ENCODE assay signal across 8 cellular contexts in genomic region chr1:54413295-54413694, GRCh38. TPM values are rescaled to one million over a fixed set of nuclear protein-coding genes. Genes with fewer than 3 reads are reported as not detected.
DNase-seq lines count a peak whose midpoint lies in the region; ATAC-seq, FAIRE-seq and TF ChIP-seq lines count a peak whose summit lies in the region.

No MANE protein-coding gene starts in this region.

- no peak overlapping the region for H3K4me2 ChIP-seq in H1 (ENCODE audit: insufficient read depth in 1 of 2, low read depth in 2 of 2, low read length in 2 of 2)
- no peak overlapping the region for H3K4me2 ChIP-seq in trophoblast cell (ENCODE audit: low read length)

- TF ChIP-seq EP300 in H1 (IDR thresholded peaks at IDR 0.05; ENCODE audit: borderline replicate concordance in 1 of 2, low read depth in 2 of 2, low read length in 2 of 2) = no peak

- H3K36me3 Mint-ChIP-seq in naive thymus-derived CD4-positive, alpha-beta T cell = peaks cover 0 to 7% (median 0%) of the 10 kb centered on the region in 5 donors

- intact Hi-C loops in naive thymus-derived CD4-positive, alpha-beta T cell (cut with micrococcal nuclease) = loop anchor here in 1 of 2 donors (5.0 kb wide), 1 partner anchor 44 kb away; no protein-coding TSS in a partner anchor

- no peak overlapping the region for H2BK20ac ChIP-seq in H1 (ENCODE audit: low read length)

- H4K12ac ChIP-seq in trophoblast cell (ENCODE audit: low read depth, low read length) = no peak overlapping the region

- H3K14ac ChIP-seq in H1 (ENCODE audit: insufficient read length) = no peak overlapping the region
- H3K14ac ChIP-seq in trophoblast cell (ENCODE audit: low read length) = no peak overlapping the region

- TF ChIP-seq CTCF in H1 (IDR thresholded peaks at IDR 0.05; ENCODE audit: control extremely low read depth in 1 of 3, insufficient read depth in 1 of 3, low read depth in 1 of 3, low read length in 3 of 3) = no peak

- H3K4me3 ChIP-seq in H1 (ENCODE audit: extremely low read depth in 1 of 4, insufficient read depth in 2 of 4, low read depth in 3 of 4, low read length in 4 of 4) (no peak overlapping the region), trophoblast cell (ENCODE audit: low read depth, low read length) (no peak overlapping the region)
- no peak overlapping the region for H3K4me3 ChIP-seq in naive thymus-derived CD4-positive, alpha-beta T cell (ENCODE audit: low read length)

- peak overlapping the region; percentile 58 to 84 (median 72) for H3K4me3 Mint-ChIP-seq in naive thymus-derived CD4-positive, alpha-beta T cell

- POLR2A ChIA-PET in H1 (lab: Charles Lee; ENCODE audit: partially characterized antibody) = interaction anchor here (0.9 to 1.3 kb wide), 4 partner anchors 43 to 62 kb away, joined by 3 to 4 read pairs (median 4); no protein-coding TSS in a partner anchor
- POLR2A ChIA-PET in naive thymus-derived CD4-positive, alpha-beta T cell (lab: Charles Lee) = interaction anchor here (0.6 to 1.8 kb wide), 4 partner anchors 39 to 74 kb away, joined by 3 to 9 read pairs (median 5); no protein-coding TSS in a partner anchor

- H2AK5ac ChIP-seq in H1 (ENCODE audit: low read depth, low read length) (peak overlapping the region; percentile 4; the same call in 1 of the 2 replicates), trophoblast cell (ENCODE audit: low read length) (no peak overlapping the region)

- peak; percentile 44 for ATAC-seq in naive thymus-derived CD4-positive, alpha-beta T cell
- ATAC-seq in HG03045 (IDR thresholded peaks at IDR 0.05; ENCODE audit: unreplicated experiment) (no peak), GM19328 (IDR thresholded peaks at IDR 0.05; ENCODE audit: unreplicated experiment) (no peak)

- H3K9me3 ChIP-seq in H1 (ENCODE audit: insufficient read depth in 2 of 2, low read depth in 1 of 2, low read length in 1 of 2) = no peaks in the 10 kb centered on the region
- no peaks in the 10 kb centered on the region for H3K9me3 ChIP-seq in naive thymus-derived CD4-positive, alpha-beta T cell (ENCODE audit: control insufficient read depth in 2 of 3, low read length in 3 of 3)
- peaks cover 3% of the 10 kb centered on the region for H3K9me3 ChIP-seq in trophoblast cell (ENCODE audit: insufficient read depth, low read depth, low read length)

- H3K27ac ChIP-seq in H1 (ENCODE audit: low read depth, low read length) (no peak overlapping the region), trophoblast cell (ENCODE audit: low read depth, low read length) (no peak overlapping the region)
- no peak overlapping the region for H3K27ac ChIP-seq in naive thymus-derived CD4-positive, alpha-beta T cell (ENCODE audit: low read depth, low read length)

- 100% methylated on average over 2 of the region's 2 CpGs; no CpG with 5 or more reads in 1 of the 2 experiments for WGBS in H1 (ENCODE audit: extremely low coverage in 1 of 2, insufficient coverage in 1 of 2, insufficient read length in 1 of 2, insufficient replicate concordance in 2 of 2, low coverage in 1 of 2, low lambda C conversion rate in 2 of 2, missing lambda C conversion rate in 1 of 2), 2 experiments
- WGBS in trophoblast cell (ENCODE audit: extremely low coverage, insufficient coverage, insufficient read length) = no CpG with 5 or more reads among the region's 2 CpGs

- H4K8ac ChIP-seq in H1 (ENCODE audit: extremely low read depth, insufficient read depth, low read length) (no peak overlapping the region), trophoblast cell (ENCODE audit: low read depth, low read length) (no peak overlapping the region)

- H2BK15ac ChIP-seq in H1 (ENCODE audit: low read length) = 0 out of 2 replicates have a peak overlapping the region, but pooled peaks have one; percentile 76

- H3K4me1 ChIP-seq in H1 (replicated peaks in 1 of 4; ENCODE audit: control insufficient read depth in 3 of 4, insufficient read depth in 4 of 4, low read length in 3 of 4) (peaks cover 2 to 17% (median 8%) of the 10 kb centered on the region in 4 experiments; a peak in 6 of 7 replicates), trophoblast cell (ENCODE audit: control insufficient read depth in 1 of 2, insufficient read depth in 2 of 2, low read length in 2 of 2) (peaks cover 20 to 24% of the 10 kb centered on the region in 2 experiments)
- peaks cover 22 to 30% of the 10 kb centered on the region in 2 donors for H3K4me1 ChIP-seq in naive thymus-derived CD4-positive, alpha-beta T cell (ENCODE audit: control insufficient read depth in 2 of 2, insufficient read depth in 2 of 2, low read length in 2 of 2)

- H3K4ac ChIP-seq in H1 (replicated peaks; ENCODE audit: insufficient read length, low read depth, low read length) = no peak overlapping the region
- no peak overlapping the region for H3K4ac ChIP-seq in trophoblast cell (ENCODE audit: low read depth, low read length)

- H4K5ac ChIP-seq in H1 (ENCODE audit: insufficient read length, low read depth, low read length) = no peak overlapping the region

- H3K56ac ChIP-seq in H1 (replicated peaks; ENCODE audit: insufficient read length, low read depth, low read length) = no peak overlapping the region

- H3K9me3 Mint-ChIP-seq in naive thymus-derived CD4-positive, alpha-beta T cell = peaks cover 0 to 3% (median 0%) of the 10 kb centered on the region in 11 donors

- H2BK12ac ChIP-seq in H1 (ENCODE audit: low read depth, low read length) (peak overlapping the region; percentile 65; the same call in 1 of the 2 replicates), trophoblast cell (ENCODE audit: low read length) (no peak overlapping the region)

- H3K27me3 ChIP-seq in H1 (replicated peaks in 1 of 4; ENCODE audit: control insufficient read depth in 3 of 4, extremely low read depth in 1 of 4, insufficient read depth in 3 of 4, low read length in 3 of 4) (peaks cover 0 to 6% (median 0%) of the 10 kb centered on the region in 4 experiments; a peak in 4 of 7 replicates), trophoblast cell (ENCODE audit: insufficient read depth, low read length) (no peaks in the 10 kb centered on the region)
- no peaks in the 10 kb centered on the region for H3K27me3 ChIP-seq in naive thymus-derived CD4-positive, alpha-beta T cell (ENCODE audit: control insufficient read depth in 2 of 2, insufficient read depth in 2 of 2, low read length in 2 of 2)

- no peaks in the 10 kb centered on the region for H3K23me2 ChIP-seq in H1 (ENCODE audit: low read depth, low read length)

- H3K27me3 Mint-ChIP-seq in naive thymus-derived CD4-positive, alpha-beta T cell = peaks cover 0 to 14% (median 0%) of the 10 kb centered on the region in 5 donors

- H2BK120ac ChIP-seq in H1 (replicated peaks; ENCODE audit: low read depth, low read length) (no peak overlapping the region), trophoblast cell (ENCODE audit: insufficient read depth, low read length, poor library complexity) (no peak overlapping the region)

- H3K18ac ChIP-seq in H1 (ENCODE audit: extremely low read depth, low read length) (no peak overlapping the region), trophoblast cell (ENCODE audit: low read length) (no peak overlapping the region)

- H3K36me3 ChIP-seq in H1 (ENCODE audit: control insufficient read depth in 2 of 4, insufficient read depth in 4 of 4, low read length in 3 of 4) = no peaks in the 10 kb centered on the region
- no peaks in the 10 kb centered on the region for H3K36me3 ChIP-seq in naive thymus-derived CD4-positive, alpha-beta T cell (ENCODE audit: control insufficient read depth in 2 of 3, insufficient read depth in 3 of 3, low read length in 3 of 3)
- H3K36me3 ChIP-seq in trophoblast cell (ENCODE audit: control insufficient read depth in 1 of 2, insufficient read depth in 2 of 2, low read length in 2 of 2) = no peaks in the 10 kb centered on the region

- DNase-seq in COLO829 (ENCODE audit: low spot score) = peak; percentile 28
- no peak for DNase-seq in H1 (ENCODE audit: low read depth in 1 of 2, low spot score in 2 of 2)
- peak in 7 of 9 donors; percentile 16 to 44 (median 34) for DNase-seq in naive thymus-derived CD4-positive, alpha-beta T cell
- DNase-seq in trophoblast cell = no peak
- DNase-seq in activated gamma-delta T cell (lab: John Stamatoyannopoulos, UW) = no peak

- no peak overlapping the region for H3K23ac ChIP-seq in H1 (ENCODE audit: insufficient read length)
- H3K23ac ChIP-seq in trophoblast cell (ENCODE audit: low read length) = no peak overlapping the region

- no peak overlapping the region for H2BK5ac ChIP-seq in H1 (ENCODE audit: low read depth, low read length)
- no peak overlapping the region for H2BK5ac ChIP-seq in trophoblast cell (ENCODE audit: low read depth, low read length, poor library complexity)

- FAIRE-seq in H1 (lab: Jason Lieb, UNC) = no peak

- H3K79me1 ChIP-seq in H1 (ENCODE audit: low read depth, low read length) = no peaks in the 10 kb centered on the region
- peaks cover 12% of the 10 kb centered on the region for H3K79me1 ChIP-seq in trophoblast cell (ENCODE audit: low read length)

- no peak overlapping the region for H2AFZ ChIP-seq in H1 (ENCODE audit: low read length)
- no peak overlapping the region for H2AFZ ChIP-seq in trophoblast cell (ENCODE audit: insufficient read depth, low read length, poor library complexity)

- H4K91ac ChIP-seq in H1 (replicated peaks; ENCODE audit: insufficient read length, low read length) (no peak overlapping the region), trophoblast cell (ENCODE audit: low read depth, low read length) (no peak overlapping the region)

- CTCF ChIA-PET in H1 (lab: Charles Lee; ENCODE audit: partially characterized antibody) = interaction anchor here (1.4 kb wide), 1 partner anchor 102 kb away, joined by 7 read pairs; no protein-coding TSS in a partner anchor
- CTCF ChIA-PET in naive thymus-derived CD4-positive, alpha-beta T cell (lab: Charles Lee) = interaction anchor here (1.0 to 1.6 kb wide), 2 partner anchors 76 to 287 kb away, joined by 3 to 4 read pairs; no protein-coding TSS in a partner anchor

- no peaks in the 10 kb centered on the region for H3K79me2 ChIP-seq in H1 (ENCODE audit: control insufficient read depth in 1 of 2, insufficient read depth in 2 of 2, low read length in 2 of 2)
- no peaks in the 10 kb centered on the region for H3K79me2 ChIP-seq in trophoblast cell (ENCODE audit: control insufficient read depth, insufficient read depth, low read length, poor library complexity)

- TF ChIP-seq RAD21 in H1 (IDR thresholded peaks at IDR 0.05 in 1 of 2, conservative IDR thresholded peaks at IDR 0.05 in 1 of 2; ENCODE audit: low read depth in 2 of 2, low read length in 2 of 2) = no peak

- no peak for TF ChIP-seq POLR2A in H1 (IDR thresholded peaks at IDR 0.05; ENCODE audit: control extremely low read depth in 1 of 2, low read depth in 2 of 2, low read length in 2 of 2)

- peak overlapping the region; percentile 59 to 89 (median 83) for H3K27ac Mint-ChIP-seq in naive thymus-derived CD4-positive, alpha-beta T cell

- H3K9ac ChIP-seq in H1 (replicated peaks in 1 of 4; ENCODE audit: extremely low read depth in 1 of 4, low read depth in 3 of 4, low read length in 3 of 4) = no peak overlapping the region
- H3K9ac ChIP-seq in trophoblast cell (ENCODE audit: low read length) = no peak overlapping the region

- peaks cover 41 to 63% (median 56%) of the 10 kb centered on the region in 7 donors for H3K4me1 Mint-ChIP-seq in naive thymus-derived CD4-positive, alpha-beta T cell

- no peaks in the 10 kb centered on the region for H4K20me1 ChIP-seq in H1 (replicated peaks in 1 of 2; ENCODE audit: control insufficient read depth in 1 of 2, insufficient read depth in 2 of 2, low read length in 2 of 2)

RNA-seq across cellular contexts. Expression of gene SSBP3, which starts 7.1 kb away (rescaled TPM):
- 86.9 TPM for polyA plus RNA-seq in PFSK-1 (2012; ENCODE audit: insufficient read length, low read depth)
- 133 and 134 TPM in 2 replicates for total RNA-seq in H1 (2021; fragmentation: NEBNext Ultra II Directional; extraction: Animal tissue kit (Norgen Biotek cat#: 25700))
- 99.7 and 126 TPM in 2 replicates for polyA plus RNA-seq in H1 (2011; rRNA removed)
- polyA plus RNA-seq in H1 (2011; cell fraction: cytosol; rRNA removed) = 76.0 TPM
- polyA plus RNA-seq in H1 (2011; cell fraction: nucleus; rRNA removed) = 114 TPM
- 108 to 113 TPM (median 112 TPM) in 4 replicates for polyA plus RNA-seq in H1 (2012, experiment 1 of 2)
- 86.8 TPM for polyA plus RNA-seq in H1 (2012, experiment 2 of 2)
- 131 TPM for polyA plus RNA-seq in H1 (2013, experiment 1 of 2)
- polyA plus RNA-seq in H1 (2013, experiment 2 of 2) = 128 TPM
- 35.3 and 44.7 TPM in 2 replicates for polyA minus RNA-seq in H1 (2011; rRNA and poly(A)+ RNA removed)
- polyA minus RNA-seq in H1 (2011; cell fraction: cytosol; rRNA and poly(A)+ RNA removed) = 39.1 TPM
- polyA minus RNA-seq in H1 (2011; cell fraction: nucleus; rRNA and poly(A)+ RNA removed) = 26.8 TPM
- 100 to 1,000 TPM in 2 of 5 experiments, 10 to 100 TPM in 3; 69.4 to 124 (median 98.1) TPM for total RNA-seq in naive thymus-derived CD4-positive, alpha-beta T cell
- 10 to 100 TPM; 19.4 to 21.3 TPM for polyA plus RNA-seq in naive thymus-derived CD4-positive, alpha-beta T cell
- polyA plus RNA-seq in trophoblast cell (2013) = 137 and 143 TPM in 2 replicates

Comparison
In these comparisons a context has a peak if more than half of its experiments do, and no peak if none do; other contexts are left out.
1. DNase-seq: peak in COLO829 (single experiment) and naive thymus-derived CD4-positive, alpha-beta T cell (7 of 9); none in H1 (0 of 2), trophoblast cell (0 of 2) and activated gamma-delta T cell (single experiment).